In the genomic region with DNA sequence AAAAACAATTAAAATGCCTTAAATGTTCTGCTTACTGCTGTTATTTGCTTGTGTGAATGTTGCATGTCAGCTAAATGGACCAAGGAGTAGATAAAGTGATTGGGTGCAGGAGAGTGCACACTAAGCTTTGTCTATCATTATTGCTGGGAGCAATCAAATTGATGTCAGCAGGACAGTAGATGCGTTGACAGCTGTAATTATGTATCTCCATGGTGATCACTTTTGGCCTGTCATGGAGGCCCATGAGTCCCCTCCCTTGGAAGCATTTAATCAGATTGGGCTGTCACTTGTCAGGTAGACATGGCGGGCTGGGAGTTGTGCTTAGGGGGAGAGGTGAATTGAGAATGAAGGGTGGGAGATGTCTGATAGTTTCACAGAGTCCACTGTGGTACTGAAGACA, we compare ENCODE assay signal across 21 cellular contexts.
A peak's percentile ranks its signal among the peaks of the same experiment; 100 is the strongest.
DNase-seq lines count a peak whose midpoint lies in the region; ATAC-seq and TF ChIP-seq lines count a peak whose summit lies in the region.
"Had no signal": no experiment of that assay in that cellular context is flagged by ENCODE, and none has a peak within 500 bp of the region (broad histone marks: within the 10 kb centered on the region; RNA-seq: fewer than 3 reads in every experiment).

No MANE protein-coding gene starts in this region.

- no peak for TF ChIP-seq CTCF in neural progenitor cell (IDR thresholded peaks at IDR 0.05)

- peaks cover 6% of the 10 kb centered on the region for H3K4me1 ChIP-seq in neural progenitor cell
- H3K4me1 ChIP-seq: SJCRH30 had no signal

- H3K4me2 ChIP-seq in neural progenitor cell, result no peak overlapping the region

- no peak overlapping the region for H2AFZ ChIP-seq in neural progenitor cell (replicated peaks)

- H3K27ac Mint-ChIP-seq in neural progenitor cell, result peak overlapping the region; percentile 28
- H3K27ac Mint-ChIP-seq in activated naive CD4-positive, alpha-beta T cell treated with anti-CD3 and anti-CD28 coated beads, Interleukin-2, amount 10 ng/mL, durations not matched to agents 7 days and 5 days, result no peak overlapping the region
- H3K27ac Mint-ChIP-seq: CD4-positive, alpha-beta T cell had no signal

- H3K27ac ChIP-seq in SK-N-MC (peak overlapping the region; percentile 100), neural progenitor cell (no peak overlapping the region)
- H3K27ac ChIP-seq: SJCRH30 had no signal

- H3K9me3 ChIP-seq in SK-N-MC (ENCODE audit: low read depth, low read length), result no peaks in the 10 kb centered on the region
- no peaks in the 10 kb centered on the region for H3K9me3 ChIP-seq in neural progenitor cell (ENCODE audit: low read depth)
- H3K9me3 ChIP-seq: MG63, SJCRH30 had no signal

- DNase-seq in NCI-H1417 (lab: John Stamatoyannopoulos, UW), result peak in 2 of 3 experiments; percentile 37 to 75
- DNase-seq in NCI-H1417 treated with DMSO at 0.1 percent for 48 hours (lab: John Stamatoyannopoulos, UW), result no peak
- DNase-seq in NCI-H146 treated with DMSO at 0.1 percent for 48 hours (lab: John Stamatoyannopoulos, UW; ENCODE audit: unreplicated experiment), result peak; percentile 48
- no peak for DNase-seq in SK-N-MC (ENCODE audit: low read depth, low spot score)
- DNase-seq in neural progenitor cell (ENCODE audit: low spot score), result no peak
- no peak for DNase-seq in activated naive CD4-positive, alpha-beta T cell treated with anti-CD3 and anti-CD28 coated beads, Interleukin-2, amount 10 ng/mL, durations not matched to agents 7 days and 5 days
- no peak for DNase-seq in NCI-H2171 treated with DMSO at 0.1 percent for 48 hours (lab: John Stamatoyannopoulos, UW)
- DNase-seq: CD4-positive, alpha-beta T cell; DMS79 treated with DMSO at 0.1 percent for 48 hours; IMR-90; Kasumi-1; MG63; NCI-H1048; NCI-H1694; NCI-H2107; NCI-H446 treated with DMSO at 0.1 percent for 48 hours; SJCRH30; SW 1271; T-helper 2 cell had no signal

- H3K36me3 Mint-ChIP-seq in neural progenitor cell, result no peaks in the 10 kb centered on the region
- no peaks in the 10 kb centered on the region for H3K36me3 Mint-ChIP-seq in activated naive CD4-positive, alpha-beta T cell treated with anti-CD3 and anti-CD28 coated beads, Interleukin-2, amount 10 ng/mL, durations not matched to agents 7 days and 5 days

- H3F3A ChIP-seq in neural progenitor cell (ENCODE audit: low read depth), result no peaks in the 10 kb centered on the region

- no peak for ATAC-seq in GM19395 (IDR thresholded peaks at IDR 0.05; ENCODE audit: unreplicated experiment)
- ATAC-seq: Panc1 had no signal

- H3K36me3 ChIP-seq in SK-N-MC (ENCODE audit: insufficient read depth, low read length) (peaks cover 19% of the 10 kb centered on the region), neural progenitor cell (no peaks in the 10 kb centered on the region)
- H3K36me3 ChIP-seq: MG63 had no signal

- H4K20me1 ChIP-seq in neural progenitor cell (ENCODE audit: low read depth), result no peaks in the 10 kb centered on the region

- CTCF ChIA-PET in activated naive CD4-positive, alpha-beta T cell treated with anti-CD3 and anti-CD28 coated beads, Interleukin-2, amount 10 ng/mL, durations not matched to agents 7 days and 5 days (lab: Charles Lee), result interaction anchor here (0.5 kb wide), 1 partner anchor 72 kb away, joined by 4 read pairs; no protein-coding TSS in a partner anchor

- peak overlapping the region; percentile 81 for H3K9ac ChIP-seq in SK-N-MC (ENCODE audit: insufficient read length)
- no peak overlapping the region for H3K9ac ChIP-seq in neural progenitor cell

- H3K27me3 Mint-ChIP-seq in neural progenitor cell (ENCODE audit: insufficient read depth, low read depth), result no peaks in the 10 kb centered on the region
- no peaks in the 10 kb centered on the region for H3K27me3 Mint-ChIP-seq in activated naive CD4-positive, alpha-beta T cell treated with anti-CD3 and anti-CD28 coated beads, Interleukin-2, amount 10 ng/mL, durations not matched to agents 7 days and 5 days
- H3K27me3 Mint-ChIP-seq: CD4-positive, alpha-beta T cell had no signal

- no peaks in the 10 kb centered on the region for H3K79me2 ChIP-seq in neural progenitor cell (ENCODE audit: low read depth)

- H3K4me3 Mint-ChIP-seq in neural progenitor cell, result peak overlapping the region; percentile 39
- H3K4me3 Mint-ChIP-seq in activated naive CD4-positive, alpha-beta T cell treated with anti-CD3 and anti-CD28 coated beads, Interleukin-2, amount 10 ng/mL, durations not matched to agents 7 days and 5 days, result no peak overlapping the region
- H3K4me3 Mint-ChIP-seq: CD4-positive, alpha-beta T cell had no signal

- H3K27me3 ChIP-seq in neural progenitor cell, result no peaks in the 10 kb centered on the region
- H3K27me3 ChIP-seq: MG63, SJCRH30 had no signal

- peaks cover 64% of the 10 kb centered on the region for H3K4me1 Mint-ChIP-seq in neural progenitor cell
- H3K4me1 Mint-ChIP-seq in activated naive CD4-positive, alpha-beta T cell treated with anti-CD3 and anti-CD28 coated beads, Interleukin-2, amount 10 ng/mL, durations not matched to agents 7 days and 5 days, result no peaks in the 10 kb centered on the region

- no peaks in the 10 kb centered on the region for H3K9me3 Mint-ChIP-seq in neural progenitor cell
- no peaks in the 10 kb centered on the region for H3K9me3 Mint-ChIP-seq in activated naive CD4-positive, alpha-beta T cell treated with anti-CD3 and anti-CD28 coated beads, Interleukin-2, amount 10 ng/mL, durations not matched to agents 7 days and 5 days
- H3K9me3 Mint-ChIP-seq: CD4-positive, alpha-beta T cell had no signal

- H3K4me3 ChIP-seq in SK-N-MC (peak overlapping the region; percentile 71), neural progenitor cell (no peak overlapping the region)
- H3K4me3 ChIP-seq: MG63, SJCRH30 had no signal

Comparison
In these comparisons a context has a peak if more than half of its experiments do, and no peak if none do; other contexts are left out.
1. DNase-seq: peak in NCI-H1417 (2 of 3) and NCI-H146 treated with DMSO at 0.1 percent for 48 hours (single experiment); none in NCI-H1417 treated with DMSO at 0.1 percent for 48 hours (single experiment), SK-N-MC (single experiment), neural progenitor cell (single experiment), activated naive CD4-positive, alpha-beta T cell treated with anti-CD3 and anti-CD28 coated beads, Interleukin-2, amount 10 ng/mL, durations not matched to agents 7 days and 5 days (single experiment) and NCI-H2171 treated with DMSO at 0.1 percent for 48 hours (single experiment).